In the genomic region with DNA sequence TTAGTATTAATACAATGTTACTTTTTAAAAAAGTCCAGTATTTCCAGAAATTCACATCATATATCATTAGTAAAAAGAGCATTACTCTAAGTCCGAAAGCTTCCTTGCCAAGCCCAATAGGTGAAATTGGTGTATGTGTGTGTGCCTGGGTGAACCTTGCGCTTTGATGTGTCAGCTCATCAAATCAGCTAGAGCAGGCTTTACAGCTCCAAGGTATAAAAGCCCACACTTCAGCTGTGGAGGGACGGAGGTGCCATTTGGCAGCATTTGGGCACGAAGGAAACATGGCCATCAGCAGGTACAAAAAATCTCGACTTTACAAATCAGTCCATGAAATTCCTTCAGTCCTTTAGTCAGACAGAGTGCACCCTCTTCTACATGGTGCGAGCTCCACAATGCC, we compare ENCODE assay signal across 15 cellular contexts.
DNase-seq lines count a peak whose midpoint lies in the region; ATAC-seq and TF ChIP-seq lines count a peak whose summit lies in the region.
"Had no signal": no experiment of that assay in that cellular context is flagged by ENCODE, and none has a peak within 500 bp of the region (broad histone marks: within the 10 kb centered on the region; RNA-seq: fewer than 3 reads in every experiment).

No MANE protein-coding gene starts in this region.

- no peaks in the 10 kb centered on the region for H3K9me3 ChIP-seq in CD8-positive, alpha-beta T cell (ENCODE audit: low read length)
- H3K9me3 ChIP-seq in right atrium auricular region = no peaks in the 10 kb centered on the region
- H3K9me3 ChIP-seq: stomach had no signal

- peaks cover 70% of the 10 kb centered on the region for H3K4me1 Mint-ChIP-seq in CD8-positive, alpha-beta T cell (ENCODE audit: low read depth)
- peaks cover 75% of the 10 kb centered on the region for H3K4me1 Mint-ChIP-seq in activated T-helper 1 cell treated with anti-CD3 and anti-CD28 coated beads, Interleukin-12 subunit alpha, Interleukin-12 subunit beta, Interleukin-2, Interleukin-4 antibody, amounts not matched to agents 30 ng/mL and 10 ng/mL and 1 ng/mL, durations not matched to agents 14 hours and 24 hours and 36 hours (ENCODE audit: low read depth)
- H3K4me1 Mint-ChIP-seq in osteocyte (ENCODE audit: unreplicated experiment) = peaks cover 26% of the 10 kb centered on the region

- no peaks in the 10 kb centered on the region for H3K36me3 Mint-ChIP-seq in CD8-positive, alpha-beta T cell
- H3K36me3 Mint-ChIP-seq in activated T-helper 1 cell treated with anti-CD3 and anti-CD28 coated beads, Interleukin-12 subunit alpha, Interleukin-12 subunit beta, Interleukin-2, Interleukin-4 antibody, amounts not matched to agents 30 ng/mL and 10 ng/mL and 1 ng/mL, durations not matched to agents 14 hours and 24 hours and 36 hours (ENCODE audit: low read depth) = peaks cover 3% of the 10 kb centered on the region
- H3K36me3 Mint-ChIP-seq in osteocyte (ENCODE audit: unreplicated experiment) = no peaks in the 10 kb centered on the region
- H3K36me3 Mint-ChIP-seq: natural killer cell treated with Interleukin-12 subunit alpha and Interleukin-12 subunit beta and Interleukin-15 and Interleukin-18, amount 100 ng/mL, for 72 hours had no signal

- peak overlapping the region; percentile 34 for H3K27ac ChIP-seq in CD8-positive, alpha-beta T cell (ENCODE audit: low read depth, low read length)
- no peak overlapping the region for H3K27ac ChIP-seq in right atrium auricular region
- H3K27ac ChIP-seq: stomach had no signal

- CTCF ChIA-PET in CD8-positive, alpha-beta T cell (lab: Charles Lee) = interaction anchor here (1.0 to 10.5 kb wide), 16 partner anchors 9 to 146 kb away, joined by 3 to 144 read pairs (median 6); a partner anchor contains a TSS

- H3K9me3 Mint-ChIP-seq in CD8-positive, alpha-beta T cell = no peaks in the 10 kb centered on the region
- H3K9me3 Mint-ChIP-seq in activated T-helper 1 cell treated with anti-CD3 and anti-CD28 coated beads, Interleukin-12 subunit alpha, Interleukin-12 subunit beta, Interleukin-2, Interleukin-4 antibody, amounts not matched to agents 30 ng/mL and 10 ng/mL and 1 ng/mL, durations not matched to agents 14 hours and 24 hours and 36 hours = no peaks in the 10 kb centered on the region
- no peaks in the 10 kb centered on the region for H3K9me3 Mint-ChIP-seq in osteocyte (ENCODE audit: unreplicated experiment)
- H3K9me3 Mint-ChIP-seq: natural killer cell treated with Interleukin-12 subunit alpha and Interleukin-12 subunit beta and Interleukin-15 and Interleukin-18, amount 100 ng/mL, for 72 hours had no signal

- peak overlapping the region; percentile 70 for H3K4me3 Mint-ChIP-seq in CD8-positive, alpha-beta T cell
- H3K4me3 Mint-ChIP-seq in activated T-helper 1 cell treated with anti-CD3 and anti-CD28 coated beads, Interleukin-12 subunit alpha, Interleukin-12 subunit beta, Interleukin-2, Interleukin-4 antibody, amounts not matched to agents 30 ng/mL and 10 ng/mL and 1 ng/mL, durations not matched to agents 14 hours and 24 hours and 36 hours = peak overlapping the region; percentile 37
- H3K4me3 Mint-ChIP-seq in osteocyte (ENCODE audit: unreplicated experiment) = no peak overlapping the region
- H3K4me3 Mint-ChIP-seq: natural killer cell treated with Interleukin-12 subunit alpha and Interleukin-12 subunit beta and Interleukin-15 and Interleukin-18, amount 100 ng/mL, for 72 hours had no signal

- peak overlapping the region; percentile 28 for H3K4me3 ChIP-seq in CD8-positive, alpha-beta T cell (ENCODE audit: low read depth, low read length)
- no peak overlapping the region for H3K4me3 ChIP-seq in right atrium auricular region
- H3K4me3 ChIP-seq: K562, stomach had no signal

- POLR2A ChIA-PET in CD8-positive, alpha-beta T cell (lab: Charles Lee) = interaction anchor here (0.6 to 8.5 kb wide), 22 partner anchors 10 to 142 kb away, joined by 3 to 192 read pairs (median 4); a partner anchor contains a TSS

- TF ChIP-seq CTCF in CD8-positive, alpha-beta T cell (IDR thresholded peaks at IDR 0.05) = no peak
- no peak for TF ChIP-seq CTCF in osteocyte (IDR thresholded peaks at IDR 0.05)
- TF ChIP-seq CTCF in right atrium auricular region (IDR thresholded peaks at IDR 0.05) = no peak

- H3K27me3 ChIP-seq in CD8-positive, alpha-beta T cell (ENCODE audit: insufficient read depth, low read length) = no peaks in the 10 kb centered on the region
- no peaks in the 10 kb centered on the region for H3K27me3 ChIP-seq in right atrium auricular region
- H3K27me3 ChIP-seq: stomach had no signal

- peak; percentile 66 for ATAC-seq in CD8-positive, alpha-beta T cell
- ATAC-seq in GM19397 (IDR thresholded peaks at IDR 0.05; ENCODE audit: unreplicated experiment) (no peak), HG03520 (IDR thresholded peaks at IDR 0.05; ENCODE audit: unreplicated experiment) (no peak)
- ATAC-seq: K562; natural killer cell treated with Interleukin-12 subunit alpha and Interleukin-12 subunit beta and Interleukin-15 and Interleukin-18, amount 100 ng/mL, for 72 hours had no signal

- H3K27ac Mint-ChIP-seq in CD8-positive, alpha-beta T cell = peak overlapping the region; percentile 94
- peak overlapping the region; percentile 19 for H3K27ac Mint-ChIP-seq in activated T-helper 1 cell treated with anti-CD3 and anti-CD28 coated beads, Interleukin-12 subunit alpha, Interleukin-12 subunit beta, Interleukin-2, Interleukin-4 antibody, amounts not matched to agents 30 ng/mL and 10 ng/mL and 1 ng/mL, durations not matched to agents 14 hours and 24 hours and 36 hours
- peak overlapping the region; percentile 38 for H3K27ac Mint-ChIP-seq in osteocyte (ENCODE audit: unreplicated experiment)

- intact Hi-C loops in CD8-positive, alpha-beta T cell (cut with DNase I, micrococcal nuclease) = loop anchor here in 1 of 2 experiments (2.0 kb wide), 2 partner anchors 17 to 37 kb away; no protein-coding TSS in a partner anchor
- intact Hi-C loops in activated T-helper 1 cell treated with anti-CD3 and anti-CD28 coated beads, Interleukin-12 subunit alpha, Interleukin-12 subunit beta, Interleukin-2, Interleukin-4 antibody, amounts not matched to agents 30 ng/mL and 10 ng/mL and 1 ng/mL, durations not matched to agents 14 hours and 24 hours and 36 hours (cut with micrococcal nuclease) = loop anchor here (2.0 kb wide), 1 partner anchor 17 kb away; no protein-coding TSS in a partner anchor

- H3K4me1 ChIP-seq in CD8-positive, alpha-beta T cell (ENCODE audit: insufficient read depth, low read length) = peaks cover 62% of the 10 kb centered on the region
- no peaks in the 10 kb centered on the region for H3K4me1 ChIP-seq in right atrium auricular region

- no peaks in the 10 kb centered on the region for H3K27me3 Mint-ChIP-seq in CD8-positive, alpha-beta T cell (ENCODE audit: low read depth)
- no peaks in the 10 kb centered on the region for H3K27me3 Mint-ChIP-seq in activated T-helper 1 cell treated with anti-CD3 and anti-CD28 coated beads, Interleukin-12 subunit alpha, Interleukin-12 subunit beta, Interleukin-2, Interleukin-4 antibody, amounts not matched to agents 30 ng/mL and 10 ng/mL and 1 ng/mL, durations not matched to agents 14 hours and 24 hours and 36 hours (ENCODE audit: insufficient read depth)
- H3K27me3 Mint-ChIP-seq in osteocyte (ENCODE audit: unreplicated experiment) = no peaks in the 10 kb centered on the region

- DNase-seq in CD8-positive, alpha-beta T cell = peak; percentile 11 to 70 (median 35)
- DNase-seq in activated CD4-positive, alpha-beta T cell treated with anti-CD3 and anti-CD28 coated beads for 1 hour = peak; percentile 21
- no peak for DNase-seq in activated T-helper 1 cell treated with anti-CD3 and anti-CD28 coated beads, Interleukin-12 subunit alpha, Interleukin-12 subunit beta, Interleukin-2, Interleukin-4 antibody, amounts not matched to agents 30 ng/mL and 10 ng/mL and 1 ng/mL, durations not matched to agents 14 hours and 24 hours and 36 hours (ENCODE audit: low spot score)
- DNase-seq in osteocyte (ENCODE audit: extremely low spot score, unreplicated experiment) (no peak), NCI-H1048 (lab: John Stamatoyannopoulos, UW) (no peak), right atrium auricular region (ENCODE audit: low spot score) (no peak)
- DNase-seq: DMS153, NCI-H1105 treated with DMSO at 0.1 percent for 48 hours, NCI-H2227 treated with DMSO at 0.1 percent for 48 hours, OCI-M1, stomach had no signal

- no peaks in the 10 kb centered on the region for H3K36me3 ChIP-seq in CD8-positive, alpha-beta T cell (ENCODE audit: insufficient read depth, low read length)
- H3K36me3 ChIP-seq in right atrium auricular region = no peaks in the 10 kb centered on the region
- H3K36me3 ChIP-seq: stomach had no signal

Comparison
In these comparisons a context has a peak if more than half of its experiments do, and no peak if none do; other contexts are left out.
1. DNase-seq: peak in CD8-positive, alpha-beta T cell (7 of 7) and activated CD4-positive, alpha-beta T cell treated with anti-CD3 and anti-CD28 coated beads for 1 hour (single experiment); none in activated T-helper 1 cell treated with anti-CD3 and anti-CD28 coated beads, Interleukin-12 subunit alpha, Interleukin-12 subunit beta, Interleukin-2, Interleukin-4 antibody, amounts not matched to agents 30 ng/mL and 10 ng/mL and 1 ng/mL, durations not matched to agents 14 hours and 24 hours and 36 hours (single experiment), osteocyte (single experiment), NCI-H1048 (single experiment) and right atrium auricular region (single experiment).
2. H3K27ac Mint-ChIP-seq: peak in every context shown above with its lines; median percentile 94 in CD8-positive, alpha-beta T cell; 38 in osteocyte; 19 in activated T-helper 1 cell treated with anti-CD3 and anti-CD28 coated beads, Interleukin-12 subunit alpha, Interleukin-12 subunit beta, Interleukin-2, Interleukin-4 antibody, amounts not matched to agents 30 ng/mL and 10 ng/mL and 1 ng/mL, durations not matched to agents 14 hours and 24 hours and 36 hours.